In genomic region chr6:135830452-135830851, GRCh38 we compare ENCODE assay signal across 24 cellular contexts. TPM values are rescaled to one million over a fixed set of nuclear protein-coding genes. Genes with fewer than 3 reads are reported as not detected.
DNase-seq lines count a peak whose midpoint lies in the region; ATAC-seq, FAIRE-seq and TF ChIP-seq lines count a peak whose summit lies in the region.
"Had no signal": no experiment of that assay in that cellular context is flagged by ENCODE, and none has a peak within 500 bp of the region (broad histone marks: within the 10 kb centered on the region; RNA-seq: fewer than 3 reads in every experiment).

No MANE protein-coding gene starts in this region.

- no peak overlapping the region for H3K18ac ChIP-seq in H9 (ENCODE audit: insufficient read length, low read depth, low read length)

- no peak overlapping the region for H3K4me2 ChIP-seq in H9 (ENCODE audit: insufficient read depth, insufficient read length, low read length)
- H3K4me2 ChIP-seq: SK-N-SH had no signal

- no peak overlapping the region for H2BK12ac ChIP-seq in H9 (ENCODE audit: insufficient read length, low read depth, low read length)

- H3K9me3 ChIP-seq in pancreas = no peaks in the 10 kb centered on the region
- no peaks in the 10 kb centered on the region for H3K9me3 ChIP-seq in H9 (ENCODE audit: control insufficient read depth, low read depth, low read length)
- H3K9me3 ChIP-seq: HAP-1, left ventricle myocardium inferior, SK-N-SH, testis had no signal

- 56 to 58% methylated on average over 5 of the region's 5 CpGs for WGBS in pancreas, 2 donors
- no CpG with 5 or more reads among the region's 5 CpGs for WGBS in H9 (ENCODE audit: extremely low coverage, insufficient read length, low lambda C conversion rate)

- H2AFZ ChIP-seq in H9 (ENCODE audit: low read length) = no peak overlapping the region

- H3K27ac Mint-ChIP-seq in nephron progenitor cell (no peak overlapping the region), H9 (no peak overlapping the region)
- no peak overlapping the region for H3K27ac Mint-ChIP-seq in activated T-helper 2 cell treated with anti-CD3 and anti-CD28 coated beads, Interferon-gamma antibody, Interleukin-2, Interleukin-4, amounts not matched to agents 10 μg/mL and 5 μg/mL and 100 μg/mL, durations not matched to agents 14 hours and 24 hours and 36 hours
- H3K27ac Mint-ChIP-seq: activated naive CD8-positive, alpha-beta T cell; dendritic cell treated with granulocyte-macrophage colony-stimulating factor and Interleukin-4, amounts not matched to agents 40 ng/mL and 50 ng/mL, for 4 days; stimulated activated effector memory CD8-positive, alpha-beta T cell treated with anti-CD3 and anti-CD28 coated beads, Interleukin-12 subunit alpha, Interleukin-12 subunit beta, amount 100 ng/mL, for 72 hours had no signal

- peak in 3 of 4 donors; percentile 27 to 53 (median 31) for ATAC-seq in pancreas
- ATAC-seq: foreskin keratinocyte; stimulated activated effector memory CD8-positive, alpha-beta T cell treated with anti-CD3 and anti-CD28 coated beads, Interleukin-12 subunit alpha, Interleukin-12 subunit beta, amount 100 ng/mL, for 72 hours had no signal

- no peak overlapping the region for H3K4me3 Mint-ChIP-seq in nephron progenitor cell
- H3K4me3 Mint-ChIP-seq in activated T-helper 2 cell treated with anti-CD3 and anti-CD28 coated beads, Interferon-gamma antibody, Interleukin-2, Interleukin-4, amounts not matched to agents 10 μg/mL and 5 μg/mL and 100 μg/mL, durations not matched to agents 14 hours and 24 hours and 36 hours (ENCODE audit: low read depth) = no peak overlapping the region
- H3K4me3 Mint-ChIP-seq in H9 = no peak overlapping the region
- H3K4me3 Mint-ChIP-seq: activated naive CD8-positive, alpha-beta T cell; brain; dendritic cell treated with granulocyte-macrophage colony-stimulating factor and Interleukin-4, amounts not matched to agents 40 ng/mL and 50 ng/mL, for 4 days; stimulated activated effector memory CD8-positive, alpha-beta T cell treated with anti-CD3 and anti-CD28 coated beads, Interleukin-12 subunit alpha, Interleukin-12 subunit beta, amount 100 ng/mL, for 72 hours had no signal

- no peak overlapping the region for H3T11ph ChIP-seq in H9 (ENCODE audit: low read length)

- H3K56ac ChIP-seq in H9 (ENCODE audit: insufficient read length, low read depth, low read length) = no peak overlapping the region

- TF ChIP-seq CTCF in fibroblast of mammary gland (conservative IDR thresholded peaks at IDR 0.05; ENCODE audit: control insufficient read depth, insufficient read depth, low read depth, low read length) = no peak
- no peak for TF ChIP-seq CTCF in pancreas (IDR thresholded peaks at IDR 0.05)
- TF ChIP-seq CTCF in nephron progenitor cell (IDR thresholded peaks at IDR 0.05) = no peak
- TF ChIP-seq CTCF in H9 (conservative IDR thresholded peaks at IDR 0.05) = no peak

- DNase-seq in EL = peak; percentile 40
- peak; percentile 66 for DNase-seq in amniotic epithelial cell (ENCODE audit: low read depth)
- DNase-seq in fibroblast of mammary gland (ENCODE audit: low read depth) = peak; percentile 92
- no peak for DNase-seq in pancreas
- no peak for DNase-seq in nephron progenitor cell
- DNase-seq in stimulated activated CD4-positive, alpha-beta T cell treated with anti-CD3 and anti-CD28 coated beads, Interleukin-12 subunit alpha, Interleukin-12 subunit beta, amount 100 ng/mL, for 4 hours = no peak
- DNase-seq in activated T-helper 2 cell treated with anti-CD3 and anti-CD28 coated beads, Interferon-gamma antibody, Interleukin-2, Interleukin-4, amounts not matched to agents 10 μg/mL and 5 μg/mL and 100 μg/mL, durations not matched to agents 14 hours and 24 hours and 36 hours (ENCODE audit: low spot score) = no peak
- DNase-seq in H9 = no peak
- DNase-seq: activated CD4-positive, alpha-beta T cell treated with anti-CD3 and anti-CD28 coated beads for 48 hours; foreskin keratinocyte; GF-D8; left ventricle myocardium inferior; NCI-H1417 treated with DMSO at 0.1 percent for 48 hours; NCI-H510A; SK-N-SH; stimulated activated CD4-positive, alpha-beta T cell treated with anti-CD3 and anti-CD28 coated beads, Interleukin-2, amount 100 ng/mL, for 24 hours; testis had no signal

- no peak for FAIRE-seq in pancreas (lab: Jason Lieb, UNC)
- FAIRE-seq: endometrium, RCC 7860 had no signal

- H3K27ac ChIP-seq in pancreas (no peak overlapping the region), H9 (ENCODE audit: insufficient read length, low read depth, low read length) (no peak overlapping the region)
- H3K27ac ChIP-seq: foreskin keratinocyte, left ventricle myocardium inferior, testis had no signal

- H3K23me2 ChIP-seq in H9 (ENCODE audit: insufficient read length, low read depth, low read length, poor library complexity, severe bottlenecking) = no peaks in the 10 kb centered on the region

- H3K9me3 Mint-ChIP-seq in nephron progenitor cell = peaks cover 4% of the 10 kb centered on the region
- H3K9me3 Mint-ChIP-seq in activated T-helper 2 cell treated with anti-CD3 and anti-CD28 coated beads, Interferon-gamma antibody, Interleukin-2, Interleukin-4, amounts not matched to agents 10 μg/mL and 5 μg/mL and 100 μg/mL, durations not matched to agents 14 hours and 24 hours and 36 hours = no peaks in the 10 kb centered on the region
- H3K9me3 Mint-ChIP-seq in H9 = no peaks in the 10 kb centered on the region; a peak in 1 of 5 replicates
- H3K9me3 Mint-ChIP-seq: brain; dendritic cell treated with granulocyte-macrophage colony-stimulating factor and Interleukin-4, amounts not matched to agents 40 ng/mL and 50 ng/mL, for 4 days; stimulated activated effector memory CD8-positive, alpha-beta T cell treated with anti-CD3 and anti-CD28 coated beads, Interleukin-12 subunit alpha, Interleukin-12 subunit beta, amount 100 ng/mL, for 72 hours had no signal

- H4K20me1 ChIP-seq in H9 (ENCODE audit: control insufficient read depth, insufficient read depth, insufficient read length) = no peaks in the 10 kb centered on the region

- no peaks in the 10 kb centered on the region for H3K36me3 ChIP-seq in pancreas
- H3K36me3 ChIP-seq: HAP-1, left ventricle myocardium inferior had no signal

- H3K27me3 Mint-ChIP-seq in nephron progenitor cell (ENCODE audit: low read depth, poor library complexity) (peaks cover 15% of the 10 kb centered on the region), H9 (ENCODE audit: low read depth) (no peaks in the 10 kb centered on the region)
- H3K27me3 Mint-ChIP-seq in activated T-helper 2 cell treated with anti-CD3 and anti-CD28 coated beads, Interferon-gamma antibody, Interleukin-2, Interleukin-4, amounts not matched to agents 10 μg/mL and 5 μg/mL and 100 μg/mL, durations not matched to agents 14 hours and 24 hours and 36 hours (ENCODE audit: low read depth) = peaks cover 4% of the 10 kb centered on the region
- H3K27me3 Mint-ChIP-seq: activated naive CD8-positive, alpha-beta T cell; brain had no signal

- no peak overlapping the region for H3K23ac ChIP-seq in H9 (ENCODE audit: insufficient read length, low read depth, low read length)

- intact Hi-C loops in pancreas (cut with DNase I) = no loop called here
- intact Hi-C loops in activated T-helper 2 cell treated with anti-CD3 and anti-CD28 coated beads, Interferon-gamma antibody, Interleukin-2, Interleukin-4, amounts not matched to agents 10 μg/mL and 5 μg/mL and 100 μg/mL, durations not matched to agents 14 hours and 24 hours and 36 hours (cut with micrococcal nuclease) = no loop called here

- no peak overlapping the region for H2BK20ac ChIP-seq in H9 (ENCODE audit: low read depth, low read length, poor library complexity, severe bottlenecking)

- H3K4me1 ChIP-seq in pancreas (no peaks in the 10 kb centered on the region), H9 (ENCODE audit: insufficient read depth, low read length) (no peaks in the 10 kb centered on the region; the same call in none of the 2 replicates)
- H3K4me1 ChIP-seq: foreskin keratinocyte, HAP-1, left ventricle myocardium inferior, testis had no signal

- H2BK120ac ChIP-seq in H9 (ENCODE audit: low read depth, low read length, poor library complexity, severe bottlenecking) = no peak overlapping the region

- no peak overlapping the region for H2AK5ac ChIP-seq in H9 (ENCODE audit: insufficient read length, low read length)

- H4K91ac ChIP-seq in H9 (ENCODE audit: insufficient read length, low read depth, low read length) = no peak overlapping the region

- no peak overlapping the region for H3K4ac ChIP-seq in H9 (ENCODE audit: low read depth, low read length)

- H2BK15ac ChIP-seq in H9 (ENCODE audit: low read depth, low read length) = no peak overlapping the region

- H3K4me1 Mint-ChIP-seq in nephron progenitor cell (peaks cover 31% of the 10 kb centered on the region), H9 (peaks cover 12 to 17% of the 10 kb centered on the region in 2 experiments)
- H3K4me1 Mint-ChIP-seq in activated T-helper 2 cell treated with anti-CD3 and anti-CD28 coated beads, Interferon-gamma antibody, Interleukin-2, Interleukin-4, amounts not matched to agents 10 μg/mL and 5 μg/mL and 100 μg/mL, durations not matched to agents 14 hours and 24 hours and 36 hours (ENCODE audit: low read depth) = peaks cover 4% of the 10 kb centered on the region
- H3K4me1 Mint-ChIP-seq: stimulated activated effector memory CD8-positive, alpha-beta T cell treated with anti-CD3 and anti-CD28 coated beads, Interleukin-12 subunit alpha, Interleukin-12 subunit beta, amount 100 ng/mL, for 72 hours had no signal

- no peaks in the 10 kb centered on the region for H3K27me3 ChIP-seq in pancreas
- H3K27me3 ChIP-seq in H9 (ENCODE audit: insufficient read depth, low read length) = no peaks in the 10 kb centered on the region
- H3K27me3 ChIP-seq: foreskin keratinocyte, testis had no signal

- H3K4me3 ChIP-seq in fibroblast of mammary gland (ENCODE audit: control insufficient read depth, low read depth, low read length) (no peak overlapping the region), pancreas (no peak overlapping the region)
- H3K4me3 ChIP-seq: HAP-1, left ventricle myocardium inferior, testis had no signal

- H3K36me3 Mint-ChIP-seq in nephron progenitor cell (ENCODE audit: low read depth) (no peaks in the 10 kb centered on the region), H9 (ENCODE audit: insufficient read depth in 1 of 3, low read depth in 3 of 3) (no peaks in the 10 kb centered on the region)
- H3K36me3 Mint-ChIP-seq in activated T-helper 2 cell treated with anti-CD3 and anti-CD28 coated beads, Interferon-gamma antibody, Interleukin-2, Interleukin-4, amounts not matched to agents 10 μg/mL and 5 μg/mL and 100 μg/mL, durations not matched to agents 14 hours and 24 hours and 36 hours (ENCODE audit: low read depth) = no peaks in the 10 kb centered on the region
- H3K36me3 Mint-ChIP-seq: activated naive CD8-positive, alpha-beta T cell; brain; stimulated activated effector memory CD8-positive, alpha-beta T cell treated with anti-CD3 and anti-CD28 coated beads, Interleukin-12 subunit alpha, Interleukin-12 subunit beta, amount 100 ng/mL, for 72 hours had no signal

- no peak overlapping the region for H4K8ac ChIP-seq in H9 (replicated peaks; ENCODE audit: insufficient read length, low read depth, low read length)

- no peak overlapping the region for H2BK5ac ChIP-seq in H9 (ENCODE audit: insufficient read length, low read length)

- H3K14ac ChIP-seq in H9 (ENCODE audit: insufficient read depth, low read length) = no peak overlapping the region

- no peaks in the 10 kb centered on the region for H3K79me2 ChIP-seq in H9 (ENCODE audit: insufficient read depth, low read length)

- no peak overlapping the region for H3K9ac ChIP-seq in H9 (ENCODE audit: extremely low read depth, insufficient read length, low read length)
- H3K9ac ChIP-seq: SK-N-SH had no signal

- H4K5ac ChIP-seq in H9 (ENCODE audit: insufficient read length, low read depth, low read length) = no peak overlapping the region

- no peaks in the 10 kb centered on the region for H3K79me1 ChIP-seq in H9 (ENCODE audit: insufficient read depth, low read depth, low read length, poor library complexity, severe bottlenecking)

RNA-seq across cellular contexts. Expression of gene PDE7B, which starts 21.0 kb away (rescaled TPM):
- total RNA-seq in pancreas = 1 to 10 TPM in 2 of 6 donors, under 1 TPM in 4; 0.41 to 1.7 (median 0.76) TPM
- 1 to 10 TPM in 1 of 2 donors, under 1 TPM in 1; 0.38 to 1.2 TPM for polyA plus RNA-seq in pancreas
- 27.6 and 28.8 TPM in 2 replicates for total RNA-seq in activated T-helper 2 cell treated with anti-CD3 and anti-CD28 coated beads, Interferon-gamma antibody, Interleukin-2, Interleukin-4, amounts not matched to agents 10 μg/mL and 5 μg/mL and 100 μg/mL, durations not matched to agents 14 hours and 24 hours and 36 hours
- total RNA-seq in H9 (2021) = not detected in 2 replicates
- total RNA-seq: foreskin keratinocyte had no signal
- polyA plus RNA-seq: foreskin keratinocyte had no signal

Comparison
In these comparisons a context has a peak if more than half of its experiments do, and no peak if none do; other contexts are left out.
1. DNase-seq: peak in EL (single experiment), amniotic epithelial cell (single experiment) and fibroblast of mammary gland (single experiment); none in pancreas (0 of 6), nephron progenitor cell (single experiment), stimulated activated CD4-positive, alpha-beta T cell treated with anti-CD3 and anti-CD28 coated beads, Interleukin-12 subunit alpha, Interleukin-12 subunit beta, amount 100 ng/mL, for 4 hours (single experiment), activated T-helper 2 cell treated with anti-CD3 and anti-CD28 coated beads, Interferon-gamma antibody, Interleukin-2, Interleukin-4, amounts not matched to agents 10 μg/mL and 5 μg/mL and 100 μg/mL, durations not matched to agents 14 hours and 24 hours and 36 hours (single experiment) and H9 (single experiment).
2. RNA of gene PDE7B, which starts 21.0 kb away (total RNA-seq): 27.6 to 28.8 TPM in activated T-helper 2 cell treated with anti-CD3 and anti-CD28 coated beads, Interferon-gamma antibody, Interleukin-2, Interleukin-4, amounts not matched to agents 10 μg/mL and 5 μg/mL and 100 μg/mL, durations not matched to agents 14 hours and 24 hours and 36 hours; 0.41 to 1.7 TPM in pancreas and not detected in H9; every median in the first group is over 10 times any median in the second.